In the genomic region with DNA sequence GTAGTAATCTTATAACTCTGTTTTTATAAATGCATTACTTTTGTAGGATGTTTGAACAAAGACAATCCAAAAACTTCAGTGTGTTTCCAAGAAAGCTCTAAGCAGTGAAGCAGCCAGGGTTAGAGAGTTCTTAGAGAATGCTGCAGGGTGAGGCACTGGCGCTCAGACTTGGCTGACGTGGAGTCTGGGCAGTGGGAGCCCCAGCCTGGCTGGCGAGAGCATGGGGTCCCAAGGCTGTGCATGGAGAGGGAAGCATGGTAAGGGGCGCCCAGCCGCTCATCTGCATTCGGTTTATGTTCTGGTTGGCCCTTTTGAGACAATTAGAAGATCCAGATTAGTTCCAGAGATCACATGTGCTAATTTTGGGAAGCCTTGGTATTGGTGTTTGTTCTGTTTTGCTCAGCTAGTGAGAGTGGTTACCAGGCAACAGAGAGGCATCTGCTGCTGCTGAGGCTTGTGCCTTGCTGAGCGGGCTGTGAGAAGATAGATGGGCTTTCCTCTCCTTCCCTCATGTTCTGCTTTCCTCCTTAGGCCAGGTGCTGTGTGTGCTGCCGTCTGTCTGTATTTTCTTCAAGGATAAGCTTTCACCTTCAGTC, we compare ENCODE assay signal across 12 cellular contexts. TPM values are rescaled to one million over a fixed set of nuclear protein-coding genes. Genes with fewer than 3 reads are reported as not detected.
DNase-seq lines count a peak whose midpoint lies in the region; ATAC-seq and TF ChIP-seq lines count a peak whose summit lies in the region.
"Had no signal": no experiment of that assay in that cellular context is flagged by ENCODE, and none has a peak within 500 bp of the region (broad histone marks: within the 10 kb centered on the region; RNA-seq: fewer than 3 reads in every experiment).

No MANE protein-coding gene starts in this region.

- no peak overlapping the region for H3K4me3 Mint-ChIP-seq in H9
- H3K4me3 Mint-ChIP-seq: CD14-positive monocyte had no signal

- H3K27me3 Mint-ChIP-seq in H9 (ENCODE audit: low read depth), result no peaks in the 10 kb centered on the region

- H3K9me3 ChIP-seq in H9 (ENCODE audit: control insufficient read depth, low read depth, low read length) (no peaks in the 10 kb centered on the region), ascending aorta (no peaks in the 10 kb centered on the region)

- H3K4me1 ChIP-seq in H9 (ENCODE audit: insufficient read depth, low read length) (no peaks in the 10 kb centered on the region), ascending aorta (peaks cover 7 to 24% of the 10 kb centered on the region in 2 donors)

- H3K27me3 ChIP-seq in H9 (ENCODE audit: insufficient read depth, low read length), result no peaks in the 10 kb centered on the region
- no peaks in the 10 kb centered on the region for H3K27me3 ChIP-seq in ascending aorta

- no peak overlapping the region for H3K4me2 ChIP-seq in H9 (ENCODE audit: insufficient read depth, insufficient read length, low read length)

- no peak overlapping the region for H3K14ac ChIP-seq in H9 (ENCODE audit: insufficient read depth, low read length)

- peak overlapping the region; percentile 58 for H4K8ac ChIP-seq in H9 (replicated peaks; ENCODE audit: insufficient read length, low read depth, low read length)

- H2BK20ac ChIP-seq in H9 (ENCODE audit: low read depth, low read length, poor library complexity, severe bottlenecking), result no peak overlapping the region

- TF ChIP-seq CTCF in H9 (conservative IDR thresholded peaks at IDR 0.05) (no peak), ascending aorta (IDR thresholded peaks at IDR 0.05) (no peak)

- peaks cover 5% of the 10 kb centered on the region; the same call in 1 of the 2 replicates for H3K79me2 ChIP-seq in H9 (ENCODE audit: insufficient read depth, low read length)

- no peaks in the 10 kb centered on the region; a peak in 1 of 5 replicates for H3K9me3 Mint-ChIP-seq in H9

- H2BK5ac ChIP-seq in H9 (ENCODE audit: insufficient read length, low read length), result no peak overlapping the region

- H2BK15ac ChIP-seq in H9 (ENCODE audit: low read depth, low read length), result no peak overlapping the region

- H4K91ac ChIP-seq in H9 (ENCODE audit: insufficient read length, low read depth, low read length), result no peak overlapping the region

- no peak overlapping the region for H2BK120ac ChIP-seq in H9 (ENCODE audit: low read depth, low read length, poor library complexity, severe bottlenecking)

- H3T11ph ChIP-seq in H9 (ENCODE audit: low read length), result no peak overlapping the region

- no peaks in the 10 kb centered on the region for H3K79me1 ChIP-seq in H9 (ENCODE audit: insufficient read depth, low read depth, low read length, poor library complexity, severe bottlenecking)

- no peaks in the 10 kb centered on the region for H4K20me1 ChIP-seq in H9 (ENCODE audit: control insufficient read depth, insufficient read depth, insufficient read length)

- H3K9ac ChIP-seq in H9 (ENCODE audit: extremely low read depth, insufficient read length, low read length), result no peak overlapping the region

- DNase-seq in H9, result no peak
- DNase-seq in ascending aorta (ENCODE audit: low spot score in 2 of 2), result no peak
- DNase-seq in Right ventricle myocardium superior, result peak; percentile 43
- DNase-seq in pons (ENCODE audit: low spot score), result peak; percentile 49
- DNase-seq in DMS153 (lab: John Stamatoyannopoulos, UW), result no peak
- DNase-seq in amniotic stem cell (lab: John Stamatoyannopoulos, UW), result no peak
- DNase-seq: activated CD8-positive, alpha-beta memory T cell treated with anti-CD3 and anti-CD28 coated beads, Interleukin-2, amount 50 U/mL, for 4 hours; NCI-H345 had no signal

- no peak overlapping the region for H2AK5ac ChIP-seq in H9 (ENCODE audit: insufficient read length, low read length)

- no CpG with 5 or more reads among the region's 8 CpGs for WGBS in H9 (ENCODE audit: extremely low coverage, insufficient read length, low lambda C conversion rate)

- H3K23ac ChIP-seq in H9 (ENCODE audit: insufficient read length, low read depth, low read length), result no peak overlapping the region

- no peak overlapping the region for H3K56ac ChIP-seq in H9 (ENCODE audit: insufficient read length, low read depth, low read length)

- H2AFZ ChIP-seq in H9 (ENCODE audit: low read length), result no peak overlapping the region

- ATAC-seq in Right ventricle myocardium superior (ENCODE audit: poor library complexity) (peak; percentile 82), GM18858 (IDR thresholded peaks at IDR 0.05; ENCODE audit: unreplicated experiment) (no peak), HG02763 (IDR thresholded peaks at IDR 0.05; ENCODE audit: unreplicated experiment) (no peak)

- peaks cover 0 to 4% of the 10 kb centered on the region in 2 experiments; a peak in 1 of 4 replicates for H3K4me1 Mint-ChIP-seq in H9
- H3K4me1 Mint-ChIP-seq: CD14-positive monocyte had no signal

- intact Hi-C loops in ascending aorta (cut with DNase I) (no loop called here), Right ventricle myocardium superior (cut with DNase I) (no loop called here)

- no peak overlapping the region for H3K27ac ChIP-seq in H9 (ENCODE audit: insufficient read length, low read depth, low read length)
- H3K27ac ChIP-seq in ascending aorta, result peak overlapping the region; percentile 48 to 53
- H3K27ac ChIP-seq: epithelial cell of prostate had no signal

- H3K27ac Mint-ChIP-seq in H9, result peak overlapping the region in 1 of 3 experiments; percentile 91; a peak in 2 of 7 replicates

- H3K36me3 Mint-ChIP-seq in H9 (ENCODE audit: insufficient read depth in 1 of 3, low read depth in 3 of 3), result peaks cover 60 to 85% (median 73%) of the 10 kb centered on the region in 3 experiments

- no peak overlapping the region for H3K18ac ChIP-seq in H9 (ENCODE audit: insufficient read length, low read depth, low read length)

- H3K4me3 ChIP-seq in ascending aorta, result no peak overlapping the region

- no peak overlapping the region for H4K5ac ChIP-seq in H9 (ENCODE audit: insufficient read length, low read depth, low read length)

- no peaks in the 10 kb centered on the region for H3K23me2 ChIP-seq in H9 (ENCODE audit: insufficient read length, low read depth, low read length, poor library complexity, severe bottlenecking)

- H3K4ac ChIP-seq in H9 (ENCODE audit: low read depth, low read length), result no peak overlapping the region

- peaks cover 46 to 64% of the 10 kb centered on the region in 2 donors for H3K36me3 ChIP-seq in ascending aorta

- no peak overlapping the region for H2BK12ac ChIP-seq in H9 (ENCODE audit: insufficient read length, low read depth, low read length)

RNA-seq across cellular contexts. Expression of a gene that starts 10.3 kb away (rescaled TPM):
- 105 and 118 TPM in 2 replicates for total RNA-seq in H9 (2021)
- total RNA-seq in ascending aorta, result 186 TPM
- 177 TPM for total RNA-seq in Right ventricle myocardium superior

RNA-seq across cellular contexts. Expression of a gene that starts 33.8 kb away (rescaled TPM):
- total RNA-seq in H9 (2021), result 70.2 and 75.1 TPM in 2 replicates
- total RNA-seq in ascending aorta, result 4.2 TPM
- total RNA-seq in Right ventricle myocardium superior, result 20.6 TPM

Comparison
In these comparisons a context has a peak if more than half of its experiments do, and no peak if none do; other contexts are left out.
1. DNase-seq: peak in Right ventricle myocardium superior (single experiment) and pons (single experiment); none in H9 (single experiment), ascending aorta (0 of 2), DMS153 (single experiment) and amniotic stem cell (single experiment).